9 cellular contexts compared by ENCODE assay signal in the genomic region with DNA sequence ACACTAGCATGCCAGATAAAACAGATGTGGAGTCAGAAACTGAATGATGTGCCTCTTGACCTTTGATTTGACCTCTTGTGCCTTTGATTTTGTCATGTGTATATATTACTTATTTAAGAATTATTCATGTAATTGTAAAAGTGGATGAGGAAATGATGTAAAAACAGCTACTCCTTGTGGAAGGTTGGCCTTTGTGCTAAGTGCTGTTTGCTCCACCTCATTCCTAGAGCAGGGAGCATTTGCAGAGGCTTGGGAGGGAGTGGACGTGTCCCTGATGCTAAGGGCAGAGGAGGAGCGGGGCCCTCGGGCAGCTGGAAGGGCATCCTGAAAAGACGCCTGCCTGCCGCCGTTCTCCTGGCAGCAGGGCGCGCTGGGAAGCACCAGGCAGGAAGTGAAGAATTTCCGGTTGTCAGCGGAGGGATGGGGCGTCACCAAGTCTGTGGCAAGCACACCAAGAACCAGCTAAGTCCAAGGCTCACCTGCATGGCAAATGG.
DNase-seq lines count a peak whose midpoint lies in the region; ATAC-seq and TF ChIP-seq lines count a peak whose summit lies in the region.
"Had no signal": no experiment of that assay in that cellular context is flagged by ENCODE, and none has a peak within 500 bp of the region (broad histone marks: within the 10 kb centered on the region; RNA-seq: fewer than 3 reads in every experiment).

No MANE protein-coding gene starts in this region.

- H3K27ac ChIP-seq in A673 (ENCODE audit: low read depth, low read length, poor library complexity, severe bottlenecking) (peak overlapping the region; percentile 65), hepatocyte (no peak overlapping the region)

- TF ChIP-seq CTCF in A673 (conservative IDR thresholded peaks at IDR 0.05; ENCODE audit: low read depth, low read length) (no peak), hepatocyte (IDR thresholded peaks at IDR 0.05; ENCODE audit: poor library complexity) (no peak)

- H3K36me3 ChIP-seq in A673 (ENCODE audit: insufficient read depth, low read length, poor library complexity, severe bottlenecking) = no peaks in the 10 kb centered on the region
- H3K36me3 ChIP-seq in hepatocyte (replicated peaks; ENCODE audit: insufficient read depth, low read depth) = no peaks in the 10 kb centered on the region

- DNase-seq in A673 (ENCODE audit: low spot score) (peak; percentile 84), HT1080 (ENCODE audit: low read depth) (peak; percentile 75), lung microvascular endothelial cell (ENCODE audit: low read depth in 2 of 2) (peak; percentile 55 to 79), pons (ENCODE audit: low spot score) (no peak), hepatocyte (ENCODE audit: low spot score) (no peak), NCI-H1436 treated with DMSO at 0.1 percent for 48 hours (lab: John Stamatoyannopoulos, UW) (no peak), NCI-H345 (lab: John Stamatoyannopoulos, UW) (no peak)
- DNase-seq in activated naive CD8-positive, alpha-beta T cell treated with anti-CD3 and anti-CD28 coated beads, Interleukin-2, amount 50 U/mL, for 24 hours = peak; percentile 41
- DNase-seq: NCI-H187 had no signal

- H3K9me3 ChIP-seq in A673 (ENCODE audit: low read depth, low read length, poor library complexity, severe bottlenecking) = no peaks in the 10 kb centered on the region
- no peaks in the 10 kb centered on the region for H3K9me3 ChIP-seq in hepatocyte (ENCODE audit: low read depth)

- CTCF ChIA-PET in A673 (lab: Charles Lee) = no interaction called here

- POLR2A ChIA-PET in A673 (lab: Charles Lee; ENCODE audit: low non-redundant PET) = interaction anchor here (0.7 kb wide), 1 partner anchor 11 kb away, joined by 3 read pairs; no protein-coding TSS in a partner anchor

- no peaks in the 10 kb centered on the region for H3K36me3 Mint-ChIP-seq in activated naive CD8-positive, alpha-beta T cell treated with anti-CD3 and anti-CD28 coated beads, Interleukin-2, amount 50 U/mL, for 24 hours (ENCODE audit: low read depth)

- peaks cover 19% of the 10 kb centered on the region for H3K4me1 Mint-ChIP-seq in activated naive CD8-positive, alpha-beta T cell treated with anti-CD3 and anti-CD28 coated beads, Interleukin-2, amount 50 U/mL, for 24 hours

- no peaks in the 10 kb centered on the region for H4K20me1 ChIP-seq in hepatocyte (ENCODE audit: insufficient read depth, poor library complexity, severe bottlenecking)

- H3K4me3 ChIP-seq in A673 (ENCODE audit: low read depth, low read length, poor library complexity, severe bottlenecking) (no peak overlapping the region), hepatocyte (no peak overlapping the region)

- no peaks in the 10 kb centered on the region for H3K9me2 ChIP-seq in hepatocyte (replicated peaks; ENCODE audit: insufficient read depth)

- ATAC-seq in activated naive CD8-positive, alpha-beta T cell treated with anti-CD3 and anti-CD28 coated beads, Interleukin-2, amount 50 U/mL, for 24 hours = no peak

- no TSS peak for BruUV-seq in A673 (replicated peaks; lab: Mats Ljungman, UMichigan)

- peaks cover 9% of the 10 kb centered on the region for H3K4me1 ChIP-seq in A673 (ENCODE audit: insufficient read depth, low read length, poor library complexity, severe bottlenecking)
- no peaks in the 10 kb centered on the region for H3K4me1 ChIP-seq in hepatocyte (ENCODE audit: insufficient read depth)

- H3K79me2 ChIP-seq in hepatocyte = no peaks in the 10 kb centered on the region

- no peaks in the 10 kb centered on the region for H3K27me3 Mint-ChIP-seq in activated naive CD8-positive, alpha-beta T cell treated with anti-CD3 and anti-CD28 coated beads, Interleukin-2, amount 50 U/mL, for 24 hours

- intact Hi-C loops in A673 (cut with micrococcal nuclease; ENCODE audit: unreplicated experiment) = no loop called here

- H3K4me3 Mint-ChIP-seq in activated naive CD8-positive, alpha-beta T cell treated with anti-CD3 and anti-CD28 coated beads, Interleukin-2, amount 50 U/mL, for 24 hours = peak overlapping the region; percentile 56

- peak overlapping the region; percentile 89 for H3K27ac Mint-ChIP-seq in activated naive CD8-positive, alpha-beta T cell treated with anti-CD3 and anti-CD28 coated beads, Interleukin-2, amount 50 U/mL, for 24 hours

- no peak overlapping the region for H2AFZ ChIP-seq in hepatocyte

- H3K27me3 ChIP-seq in A673 (replicated peaks; ENCODE audit: insufficient read depth, low read depth, low read length, poor library complexity) (no peaks in the 10 kb centered on the region), hepatocyte (no peaks in the 10 kb centered on the region)

- H3K4me2 ChIP-seq in hepatocyte = no peak overlapping the region

- WGBS in hepatocyte (ENCODE audit: low lambda C conversion rate, missing lambda C conversion rate) = 92% methylated on average over 11 of the region's 11 CpGs

- peaks cover 4% of the 10 kb centered on the region for H3K9me3 Mint-ChIP-seq in activated naive CD8-positive, alpha-beta T cell treated with anti-CD3 and anti-CD28 coated beads, Interleukin-2, amount 50 U/mL, for 24 hours

Comparison
In these comparisons a context has a peak if more than half of its experiments do, and no peak if none do; other contexts are left out.
1. DNase-seq: peak in A673 (single experiment), HT1080 (single experiment), activated naive CD8-positive, alpha-beta T cell treated with anti-CD3 and anti-CD28 coated beads, Interleukin-2, amount 50 U/mL, for 24 hours (single experiment) and lung microvascular endothelial cell (2 of 2); none in pons (single experiment), hepatocyte (single experiment), NCI-H1436 treated with DMSO at 0.1 percent for 48 hours (single experiment) and NCI-H345 (single experiment).